Comparison of ENCODE assay signal across 15 cellular contexts in genomic region chrX:2483398-2483797, GRCh38.
"Had no signal": no experiment of that assay in that cellular context is flagged by ENCODE, and none has a peak within 500 bp of the region (broad histone marks: within the 10 kb centered on the region; RNA-seq: fewer than 3 reads in every experiment).

No MANE protein-coding gene starts in this region.

- DNase-seq: activated CD4-positive, alpha-beta T cell treated with anti-CD3 and anti-CD28 coated beads, Interleukin-2, amount 10 ng/mL, durations not matched to agents 7 days and 5 days; activated CD8-positive, alpha-beta memory T cell treated with anti-CD3 and anti-CD28 coated beads for 24 hours; activated naive CD4-positive, alpha-beta T cell; activated naive CD8-positive, alpha-beta T cell treated with anti-CD3 and anti-CD28 coated beads, Interleukin-2, amount 10 ng/mL, durations not matched to agents 7 days and 5 days; effector CD8-positive, alpha-beta T cell; esophagus squamous epithelium; foreskin fibroblast; glutamatergic neuron; hypothalamus; left ventricle myocardium superior; stimulated activated CD4-positive, alpha-beta T cell treated with anti-CD3 and anti-CD28 coated beads, Interleukin-4, amount 100 ng/mL, for 4 hours; stimulated activated CD8-positive, alpha-beta memory T cell treated with anti-CD3 and anti-CD28 coated beads, Interleukin-4, amount 100 ng/mL, for 48 hours; stimulated activated naive CD8-positive, alpha-beta T cell treated with anti-CD3 and anti-CD28 coated beads, Interleukin-15, Interleukin-2, amounts not matched to agents 100 U/mL and 50 U/mL, for 24 hours; trophoblast cell had no signal

- H3K27me3 ChIP-seq: esophagus squamous epithelium, neutrophil had no signal

- H3K27ac ChIP-seq: neutrophil had no signal

- ATAC-seq: stimulated activated naive CD8-positive, alpha-beta T cell treated with anti-CD3 and anti-CD28 coated beads, Interleukin-15, Interleukin-2, amounts not matched to agents 100 U/mL and 50 U/mL, for 24 hours had no signal

- H3K27ac Mint-ChIP-seq: activated CD4-positive, alpha-beta T cell treated with anti-CD3 and anti-CD28 coated beads, Interleukin-2, amount 10 ng/mL, durations not matched to agents 7 days and 5 days; activated naive CD8-positive, alpha-beta T cell treated with anti-CD3 and anti-CD28 coated beads, Interleukin-2, amount 10 ng/mL, durations not matched to agents 7 days and 5 days had no signal

- H3K4me1 Mint-ChIP-seq: activated CD4-positive, alpha-beta T cell treated with anti-CD3 and anti-CD28 coated beads, Interleukin-2, amount 10 ng/mL, durations not matched to agents 7 days and 5 days; activated naive CD8-positive, alpha-beta T cell treated with anti-CD3 and anti-CD28 coated beads, Interleukin-2, amount 10 ng/mL, durations not matched to agents 7 days and 5 days had no signal

- H3K27me3 Mint-ChIP-seq: activated CD4-positive, alpha-beta T cell treated with anti-CD3 and anti-CD28 coated beads, Interleukin-2, amount 10 ng/mL, durations not matched to agents 7 days and 5 days; activated naive CD8-positive, alpha-beta T cell treated with anti-CD3 and anti-CD28 coated beads, Interleukin-2, amount 10 ng/mL, durations not matched to agents 7 days and 5 days had no signal

- H3K9me3 ChIP-seq: esophagus squamous epithelium, neutrophil had no signal

- H3K4me3 Mint-ChIP-seq: activated CD4-positive, alpha-beta T cell treated with anti-CD3 and anti-CD28 coated beads, Interleukin-2, amount 10 ng/mL, durations not matched to agents 7 days and 5 days; activated naive CD8-positive, alpha-beta T cell treated with anti-CD3 and anti-CD28 coated beads, Interleukin-2, amount 10 ng/mL, durations not matched to agents 7 days and 5 days had no signal
